In the genomic region with DNA sequence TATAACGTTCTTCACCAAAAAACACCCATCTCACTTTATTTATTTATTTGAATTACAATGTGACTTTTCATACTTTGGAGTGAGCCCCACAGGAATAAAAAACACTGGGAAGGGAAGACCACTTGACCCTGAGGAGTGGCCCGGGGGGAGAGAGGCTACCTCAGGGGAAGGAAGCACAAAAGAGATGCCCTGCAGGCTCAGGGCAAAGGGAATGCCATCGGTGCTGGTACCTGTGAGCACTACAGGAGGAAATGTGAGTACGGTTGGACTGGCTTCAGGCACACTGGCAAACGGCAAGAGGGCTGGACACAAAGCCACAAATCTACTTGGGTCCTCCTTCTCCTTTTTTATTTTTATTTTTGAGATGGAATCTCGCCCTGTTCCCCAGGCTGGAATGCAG, we compare ENCODE assay signal across 3 cellular contexts.
"Had no signal": no experiment of that assay in that cellular context is flagged by ENCODE, and none has a peak within 500 bp of the region (broad histone marks: within the 10 kb centered on the region; RNA-seq: fewer than 3 reads in every experiment).

No MANE protein-coding gene starts in this region.

- DNase-seq: GDM1, GF-D8 had no signal

- ATAC-seq: GM12878 had no signal

- H3K4me3 ChIP-seq: GM12878 had no signal
